8 cellular contexts compared by ENCODE assay signal in genomic region chr10:101536800-101537199, GRCh38. TPM values are rescaled to one million over a fixed set of nuclear protein-coding genes. Genes with fewer than 3 reads are reported as not detected.
A peak's percentile ranks its signal among the peaks of the same experiment; 100 is the strongest.
DNase-seq lines count a peak whose midpoint lies in the region; ATAC-seq and TF ChIP-seq lines count a peak whose summit lies in the region.

No MANE protein-coding gene starts in this region.

- peak; percentile 55 for DNase-seq in ACHN
- DNase-seq in GM12865 (ENCODE audit: low read depth): peak; percentile 51
- peak; percentile 29 for DNase-seq in RPMI7951 (ENCODE audit: low read depth)
- DNase-seq in germinal center (ENCODE audit: low spot score): peak; percentile 47
- DNase-seq in mucosa of descending colon: no peak
- no peak for DNase-seq in SHP77 treated with DMSO at 0.1 percent for 48 hours (lab: John Stamatoyannopoulos, UW)
- no peak for DNase-seq in DMS153 (lab: John Stamatoyannopoulos, UW)

- intact Hi-C loops in mucosa of descending colon (cut with DNase I, micrococcal nuclease): no loop called here

- in situ Hi-C loops in ACHN (cut with HindIII; ENCODE audit: low pct_ligation_motif_present, low pct_unique_long_range_greater_than_20kb, low sequenced_read_pairs): no loop called here

- H3K36me3 ChIP-seq in mucosa of descending colon (ENCODE audit: low read depth): no peaks in the 10 kb centered on the region

- ATAC-seq in HG03565 (IDR thresholded peaks at IDR 0.05; ENCODE audit: unreplicated experiment) (no peak), mucosa of descending colon (no peak)

- H3K4me3 ChIP-seq in GM12865 (ENCODE audit: low read depth, low read length) (no peak overlapping the region), mucosa of descending colon (no peak overlapping the region)

- no peaks in the 10 kb centered on the region for H3K4me1 ChIP-seq in mucosa of descending colon (ENCODE audit: low read depth)

- TF ChIP-seq CTCF in GM12865 (IDR thresholded peaks at IDR 0.05; ENCODE audit: insufficient read depth, low read depth, low read length, missing control alignments) (peak; percentile 55), mucosa of descending colon (IDR thresholded peaks at IDR 0.05) (no peak)

- no peaks in the 10 kb centered on the region for H3K9me3 ChIP-seq in mucosa of descending colon

RNA-seq across cellular contexts. Expression of gene POLL, which starts 51.3 kb away (rescaled TPM):
- 6.2 and 6.6 TPM in 2 replicates for total RNA-seq in RPMI7951 (2014; rRNA removed; shearing (Covaris generic))
- 10 to 100 TPM; 27.2 to 36.1 (median 32.1) TPM for total RNA-seq in mucosa of descending colon

RNA-seq across cellular contexts. Expression of gene DPCD, which starts 51.3 kb away (rescaled TPM):
- total RNA-seq in RPMI7951 (2014; rRNA removed; shearing (Covaris generic)): 65.8 and 69.5 TPM in 2 replicates
- total RNA-seq in mucosa of descending colon: 10 to 100 TPM in 1 of 3 donors, 1 to 10 TPM in 2; 6.8 to 12.3 (median 9.9) TPM

Comparison
In these comparisons a context has a peak if more than half of its experiments do, and no peak if none do; other contexts are left out.
1. DNase-seq: peak in ACHN (single experiment), GM12865 (single experiment), RPMI7951 (single experiment) and germinal center (single experiment); none in mucosa of descending colon (0 of 3), SHP77 treated with DMSO at 0.1 percent for 48 hours (single experiment) and DMS153 (single experiment).